Comparison of ENCODE assay signal across 10 cellular contexts in genomic region chr1:41660570-41661427, GRCh38.
DNase-seq lines count a peak whose midpoint lies in the region; ATAC-seq, FAIRE-seq and TF ChIP-seq lines count a peak whose summit lies in the region.
"Had no signal": no experiment of that assay in that cellular context is flagged by ENCODE, and none has a peak within 500 bp of the region (broad histone marks: within the 10 kb centered on the region; RNA-seq: fewer than 3 reads in every experiment).

No MANE protein-coding gene starts in this region.

- H3K27ac ChIP-seq in BLaER1 treated with 17β-estradiol and CSF1 and Interleukin-3, amounts not matched to agents 10 nM and 100 nM, result peak overlapping the region in 5 of 11 experiments; percentile 80 to 93 (median 90); a peak in 7 of 22 replicates
- H3K27ac ChIP-seq: cardiac muscle cell, ovary had no signal

- peak overlapping the region; percentile 85 to 100 (median 98) for H3K4me2 ChIP-seq in BLaER1 treated with 17β-estradiol and CSF1 and Interleukin-3, amounts not matched to agents 10 nM and 100 nM

- peaks cover 52 to 60% (median 59%) of the 10 kb centered on the region in 3 donors for H3K4me1 Mint-ChIP-seq in IgD-negative memory B cell
- peaks cover 54 to 66% (median 66%) of the 10 kb centered on the region in 3 donors for H3K4me1 Mint-ChIP-seq in naive B cell

- H3K27me3 Mint-ChIP-seq in IgD-negative memory B cell, result no peaks in the 10 kb centered on the region
- no peaks in the 10 kb centered on the region for H3K27me3 Mint-ChIP-seq in naive B cell

- TF ChIP-seq CTCF in astrocyte of the spinal cord (IDR thresholded peaks at IDR 0.05; ENCODE audit: low read depth, low read length), result no peak

- H3K4me3 Mint-ChIP-seq in IgD-negative memory B cell (peak overlapping the region; percentile 88 to 99 (median 96)), naive B cell (peak overlapping the region; percentile 86 to 96 (median 94))

- H3K9me3 Mint-ChIP-seq in IgD-negative memory B cell (no peaks in the 10 kb centered on the region), naive B cell (no peaks in the 10 kb centered on the region)

- ATAC-seq in naive B cell (ENCODE audit: low read depth in 2 of 2), result no peak

- DNase-seq in astrocyte of the spinal cord (ENCODE audit: low read depth, low spot score) (no peak), naive B cell (no peak), NCI-H1105 treated with DMSO at 0.1 percent for 48 hours (lab: John Stamatoyannopoulos, UW) (no peak), HTR-8/SVneo (ENCODE audit: insufficient read length, low spot score) (no peak), HuH-7.5 (ENCODE audit: low spot score) (no peak)
- DNase-seq in stimulated activated CD4-positive, alpha-beta T cell treated with anti-CD3 and anti-CD28 coated beads, Interleukin-2, amount 100 ng/mL, for 24 hours, result no peak

- in situ Hi-C loops in astrocyte of the spinal cord (cut with HindIII; ENCODE audit: low sequenced_read_pairs), result no loop called here

- H3K27me3 ChIP-seq in BLaER1 treated with 17β-estradiol and CSF1 and Interleukin-3, amounts not matched to agents 10 nM and 100 nM, result peaks cover 0 to 3% (median 0%) of the 10 kb centered on the region in 11 experiments; a peak in 1 of 22 replicates
- H3K27me3 ChIP-seq: ovary had no signal

- H3K36me3 ChIP-seq in BLaER1 treated with 17β-estradiol and CSF1 and Interleukin-3, amounts not matched to agents 10 nM and 100 nM, result 0 out of 22 replicates have a peak, but pooled peaks cover 0 to 5% (median 0%) of the 10 kb centered on the region in 11 experiments
- H3K36me3 ChIP-seq: cardiac muscle cell, ovary had no signal

- H3K4me1 ChIP-seq in BLaER1 treated with 17β-estradiol and CSF1 and Interleukin-3, amounts not matched to agents 10 nM and 100 nM, result peaks cover 80 to 93% (median 88%) of the 10 kb centered on the region in 10 experiments

- H3K9me3 ChIP-seq in BLaER1 treated with 17β-estradiol and CSF1 and Interleukin-3, amounts not matched to agents 10 nM and 100 nM (replicated peaks in 1 of 11), result no peaks in the 10 kb centered on the region
- H3K9me3 ChIP-seq: ovary had no signal

- FAIRE-seq in HTR-8/SVneo (lab: Jason Lieb, UNC), result no peak

- H3K27ac Mint-ChIP-seq in IgD-negative memory B cell (peak overlapping the region in 1 of 3 donors; percentile 97), naive B cell (peak overlapping the region in 5 of 6 donors; percentile 76 to 97 (median 90))

- H4K20me1 ChIP-seq in BLaER1 treated with 17β-estradiol and CSF1 and Interleukin-3, amounts not matched to agents 10 nM and 100 nM, result peaks cover 0 to 53% (median 18%) of the 10 kb centered on the region in 11 experiments; a peak in 10 of 22 replicates

- H3K36me3 Mint-ChIP-seq in IgD-negative memory B cell (peaks cover 3% of the 10 kb centered on the region), naive B cell (no peaks in the 10 kb centered on the region)

- peak overlapping the region; percentile 67 to 92 (median 79) for H3K4me3 ChIP-seq in BLaER1 treated with 17β-estradiol and CSF1 and Interleukin-3, amounts not matched to agents 10 nM and 100 nM
- H3K4me3 ChIP-seq in astrocyte of the spinal cord (ENCODE audit: low read depth, low read length), result peak overlapping the region; percentile 59

- H3K9ac ChIP-seq in BLaER1 treated with 17β-estradiol and CSF1 and Interleukin-3, amounts not matched to agents 10 nM and 100 nM, result peak overlapping the region; percentile 77 to 92 (median 85); a peak in 21 of 22 replicates
